Comparison of ENCODE assay signal across 9 cellular contexts in genomic region chr14:24194186-24194872, GRCh38. TPM values are rescaled to one million over a fixed set of nuclear protein-coding genes. Genes with fewer than 3 reads are reported as not detected.
A peak's percentile ranks its signal among the peaks of the same experiment; 100 is the strongest.
DNase-seq lines count a peak whose midpoint lies in the region; ATAC-seq and TF ChIP-seq lines count a peak whose summit lies in the region.
"Had no signal": no experiment of that assay in that cellular context is flagged by ENCODE, and none has a peak within 500 bp of the region (broad histone marks: within the 10 kb centered on the region; RNA-seq: fewer than 3 reads in every experiment).

No MANE protein-coding gene starts in this region.

- BruUV-seq in Caco-2 (replicated peaks; lab: Mats Ljungman, UMichigan) (no TSS peak), Panc1 (replicated peaks; lab: Mats Ljungman, UMichigan) (TSS peak; percentile 65)

- intact Hi-C loops in Caco-2 (cut with micrococcal nuclease; ENCODE audit: unreplicated experiment) = no loop called here
- intact Hi-C loops in Panc1 (cut with micrococcal nuclease; ENCODE audit: unreplicated experiment) = no loop called here

- TF ChIP-seq CTCF in Caco-2 (IDR thresholded peaks at IDR 0.05; ENCODE audit: insufficient read depth in 1 of 2, low read depth in 1 of 2, low read length in 1 of 2, severe bottlenecking in 1 of 2, unreplicated experiment in 1 of 2) (no peak), Panc1 (IDR thresholded peaks at IDR 0.05) (no peak), epithelial cell of esophagus (IDR thresholded peaks at IDR 0.05; ENCODE audit: insufficient read depth, low read depth, low read length, missing control alignments) (no peak), progenitor cell of endocrine pancreas (IDR thresholded peaks at IDR 0.05; ENCODE audit: unreplicated experiment) (no peak)

- H3K9me3 Mint-ChIP-seq in Caco-2 (ENCODE audit: unreplicated experiment) = no peaks in the 10 kb centered on the region
- no peaks in the 10 kb centered on the region for H3K9me3 Mint-ChIP-seq in progenitor cell of endocrine pancreas (ENCODE audit: low read depth)

- H3K9me3 ChIP-seq in Caco-2 (no peaks in the 10 kb centered on the region), Panc1 (ENCODE audit: control insufficient read depth, insufficient read depth, low read depth, low read length) (no peaks in the 10 kb centered on the region)

- H3K36me3 Mint-ChIP-seq in Caco-2 (ENCODE audit: insufficient read depth, unreplicated experiment) = peaks cover 50% of the 10 kb centered on the region
- peaks cover 22% of the 10 kb centered on the region for H3K36me3 Mint-ChIP-seq in progenitor cell of endocrine pancreas (ENCODE audit: insufficient read depth)

- 0 out of 2 replicates have a peak, but pooled peaks cover 9% of the 10 kb centered on the region for H3K4me1 ChIP-seq in Caco-2
- peaks cover 4% of the 10 kb centered on the region for H3K4me1 ChIP-seq in Panc1 (ENCODE audit: control insufficient read depth, insufficient read depth, low read length)

- no peaks in the 10 kb centered on the region for H3K27me3 ChIP-seq in Caco-2 (replicated peaks; ENCODE audit: control insufficient read depth, insufficient read depth, low read length)
- no peaks in the 10 kb centered on the region for H3K27me3 ChIP-seq in Panc1 (ENCODE audit: control insufficient read depth, insufficient read depth, low read length)

- H3K4me1 Mint-ChIP-seq in Caco-2 (ENCODE audit: low read depth, unreplicated experiment) (peaks cover 13% of the 10 kb centered on the region), progenitor cell of endocrine pancreas (ENCODE audit: low read depth) (peaks cover 18% of the 10 kb centered on the region)

- H3K4me3 Mint-ChIP-seq in Caco-2 (ENCODE audit: unreplicated experiment) = peak overlapping the region; percentile 84
- H3K4me3 Mint-ChIP-seq in progenitor cell of endocrine pancreas (ENCODE audit: low read depth) = peak overlapping the region; percentile 91

- H3K36me3 ChIP-seq in Caco-2 (ENCODE audit: control insufficient read depth, insufficient read depth, low read length) (no peaks in the 10 kb centered on the region), Panc1 (ENCODE audit: control insufficient read depth, insufficient read depth, low read length) (peaks cover 4% of the 10 kb centered on the region)

- H3K4me3 ChIP-seq in Caco-2 (ENCODE audit: low read depth, low read length) (peak overlapping the region; percentile 95), Panc1 (ENCODE audit: low read depth in 2 of 2, low read length in 2 of 2) (peak overlapping the region; percentile 68 to 73), epithelial cell of esophagus (ENCODE audit: low read length) (peak overlapping the region; percentile 92)

- DNase-seq in Caco-2 (no peak), Panc1 (ENCODE audit: low read depth, low spot score) (no peak), epithelial cell of esophagus (ENCODE audit: low read depth) (no peak), progenitor cell of endocrine pancreas (ENCODE audit: low spot score, unreplicated experiment) (no peak), midbrain (lab: John Stamatoyannopoulos, UW) (no peak), COR-L47 (lab: John Stamatoyannopoulos, UW) (no peak), NCI-H526 (lab: John Stamatoyannopoulos, UW) (no peak)

- no peaks in the 10 kb centered on the region for H3K27me3 Mint-ChIP-seq in Caco-2 (ENCODE audit: insufficient read depth, unreplicated experiment)
- H3K27me3 Mint-ChIP-seq in progenitor cell of endocrine pancreas = no peaks in the 10 kb centered on the region

- peak overlapping the region; percentile 92 for H3K27ac ChIP-seq in Panc1 (ENCODE audit: low read length)

- peak overlapping the region; percentile 88 for H3K27ac Mint-ChIP-seq in Caco-2 (ENCODE audit: unreplicated experiment)
- H3K27ac Mint-ChIP-seq in progenitor cell of endocrine pancreas = no peak overlapping the region

- POLR2A ChIA-PET in Caco-2 (lab: Charles Lee) (no interaction called here), Panc1 (lab: Charles Lee) (interaction anchor here (0.6 kb wide), 1 partner anchor 59 kb away, joined by 24 read pairs; no protein-coding TSS in a partner anchor)

- CTCF ChIA-PET in Caco-2 (lab: Charles Lee) (interaction anchor here (1.0 kb wide), 1 partner anchor 48 kb away, joined by 3 read pairs; the partner anchor contains the start of gene PSME2), Panc1 (lab: Charles Lee) (no interaction called here)

- ATAC-seq in Panc1 (no peak), HG02763 (IDR thresholded peaks at IDR 0.05; ENCODE audit: unreplicated experiment) (no peak)

- in situ Hi-C loops in Panc1 (cut with HindIII; ENCODE audit: low pct_unique_long_range_greater_than_20kb, low sequenced_read_pairs) = no loop called here

RNA-seq across cellular contexts. Expression of gene TM9SF1, which starts 0.9 kb away (rescaled TPM):
- 41.9 and 47.1 TPM in 2 replicates for total RNA-seq in Caco-2 (2022)
- 44.7 TPM for total RNA-seq in Panc1 (2021; ENCODE audit: unreplicated experiment)
- 35.7 TPM for polyA plus RNA-seq in Panc1 (2012; ENCODE audit: insufficient read length)
- 52.9 and 56.2 TPM in 2 replicates for total RNA-seq in progenitor cell of endocrine pancreas

RNA-seq across cellular contexts. Expression of gene IPO4, which starts 5.7 kb away (rescaled TPM):
- total RNA-seq in Caco-2 (2022) (85.4 and 95.8 TPM in 2 replicates), Panc1 (2021; ENCODE audit: unreplicated experiment) (103 TPM), progenitor cell of endocrine pancreas (54.9 and 56.4 TPM in 2 replicates)
- 76.3 TPM for polyA plus RNA-seq in Panc1 (2012; ENCODE audit: insufficient read length)

RNA-seq across cellular contexts. Expression of gene TSSK4, which starts 11.2 kb away (rescaled TPM):
- not detected in 2 replicates for total RNA-seq in Caco-2 (2022)
- not detected for total RNA-seq in Panc1 (2021; ENCODE audit: unreplicated experiment)
- 1.3 TPM for polyA plus RNA-seq in Panc1 (2012; ENCODE audit: insufficient read length)
- 0.29 TPM in 1 of 2 replicates, not detected in the other for total RNA-seq in progenitor cell of endocrine pancreas
- total RNA-seq: RPMI7951 had no signal

RNA-seq across cellular contexts. Expression of gene CHMP4A, which starts 19.0 kb away (rescaled TPM):
- 57.7 and 58.7 TPM in 2 replicates for total RNA-seq in Caco-2 (2022)
- total RNA-seq in Panc1 (2021; ENCODE audit: unreplicated experiment) = 42.4 TPM
- 48.6 TPM for polyA plus RNA-seq in Panc1 (2012; ENCODE audit: insufficient read length)
- 53.7 and 54.3 TPM in 2 replicates for total RNA-seq in progenitor cell of endocrine pancreas

RNA-seq across cellular contexts. Expression of gene MDP1, which starts 21.5 kb away (rescaled TPM):
- 19.6 and 20.5 TPM in 2 replicates for total RNA-seq in Caco-2 (2022)
- total RNA-seq in Panc1 (2021; ENCODE audit: unreplicated experiment) = 8.9 TPM
- polyA plus RNA-seq in Panc1 (2012; ENCODE audit: insufficient read length) = 7.1 TPM
- 15.2 and 17.7 TPM in 2 replicates for total RNA-seq in progenitor cell of endocrine pancreas
